ENCODE assay signal across 8 cellular contexts in the genomic region with DNA sequence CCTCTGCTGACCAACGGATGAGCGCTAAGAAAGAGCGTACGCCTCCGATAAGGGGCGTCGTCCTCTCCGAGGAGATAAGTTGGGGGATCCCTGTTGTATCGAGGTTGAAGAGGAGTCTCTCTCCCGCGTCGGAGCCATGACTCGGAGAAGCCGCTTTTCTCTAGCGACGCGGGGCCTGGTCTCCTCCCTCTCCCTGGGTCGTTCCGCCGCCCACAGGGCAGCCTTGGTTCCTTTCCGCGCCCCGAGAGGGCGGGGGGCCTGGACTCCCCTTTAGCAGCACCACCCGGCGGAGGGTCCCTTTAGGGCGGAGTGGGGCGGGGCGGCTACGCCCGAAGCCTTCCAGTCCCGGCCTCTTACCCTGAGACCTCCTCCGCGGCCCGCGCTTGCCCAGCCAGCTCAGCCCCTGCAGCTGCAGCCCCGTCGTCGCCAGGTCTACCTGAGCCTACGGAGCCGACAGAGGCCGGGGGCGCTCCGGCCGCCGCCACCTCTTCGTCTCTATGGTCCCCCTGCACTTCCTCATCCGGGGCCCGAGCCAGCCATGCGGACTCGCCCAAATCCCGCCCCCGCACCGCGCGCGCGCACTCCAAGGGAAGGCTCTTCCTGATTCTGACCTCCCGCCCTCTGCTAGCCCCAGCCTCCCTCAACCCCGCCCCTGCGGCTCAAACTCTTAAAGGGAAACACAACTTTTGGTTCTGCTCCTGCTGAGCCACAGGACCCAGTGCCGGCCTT. TPM values are rescaled to one million over a fixed set of nuclear protein-coding genes. Genes with fewer than 3 reads are reported as not detected.
DNase-seq lines count a peak whose midpoint lies in the region; ATAC-seq and TF ChIP-seq lines count a peak whose summit lies in the region.

A gene (minus strand): TSS at position 497 of the 729 bp plus-strand sequence. CDS start 11,272 bp downstream, outside the sequence.

- H3K4me1 ChIP-seq in lower lobe of right lung = peaks cover 39% of the 10 kb centered on the region

- intact Hi-C loops in lower lobe of right lung (cut with DNase I) = no loop called here

- H3K9me3 ChIP-seq in lower lobe of right lung = no peaks in the 10 kb centered on the region

- TF ChIP-seq CTCF in GM20000 (IDR thresholded peaks at IDR 0.05; ENCODE audit: extremely low read depth, missing control alignments) = no peak
- TF ChIP-seq CTCF in lower lobe of right lung (IDR thresholded peaks at IDR 0.05) = no peak

- peak within 1 kb of the TSS; percentile 99 for H3K4me3 ChIP-seq in lower lobe of right lung

- DNase-seq in CMK (ENCODE audit: low read depth) (peak; percentile 90), GM20000 (ENCODE audit: low spot score) (peak; percentile 93), HT-29 (ENCODE audit: low spot score) (peak; percentile 90), lower lobe of right lung (peak; percentile 100)
- DNase-seq in NK-92 treated with Interleukin-12 subunit alpha and Interleukin-12 subunit beta, amount 100 ng/mL, for 24 hours (lab: John Stamatoyannopoulos, UW) = peak; percentile 93
- DNase-seq in activated CD8-positive, alpha-beta memory T cell treated with anti-CD3 and anti-CD28 coated beads for 24 hours = peak; percentile 100
- DNase-seq in effector CD4-positive, alpha-beta T cell = peak; percentile 98
- DNase-seq in stimulated activated CD4-positive, alpha-beta T cell treated with anti-CD3 and anti-CD28 coated beads, TNF-alpha, amount 100 ng/mL, for 1 hour (ENCODE audit: low read depth in 3 of 3, low spot score in 1 of 3) = peak; percentile 92 to 100 (median 97)

- H3K27ac ChIP-seq in lower lobe of right lung = peak within 1 kb of the TSS; percentile 94

- ATAC-seq in lower lobe of right lung = peak; percentile 87 to 95

- no peaks in the 10 kb centered on the region for H3K27me3 ChIP-seq in lower lobe of right lung (ENCODE audit: low read depth)

- no peaks in the 10 kb centered on the region for H3K36me3 ChIP-seq in lower lobe of right lung

RNA-seq across cellular contexts. Expression of the gene that starts here (rescaled TPM):
- 5.3 and 6.9 TPM in 2 replicates for total RNA-seq in HT-29 (2014; rRNA removed; shearing (Covaris generic))
- total RNA-seq in lower lobe of right lung = 57.9 TPM

Comparison
In these comparisons a context has a peak if more than half of its experiments do, and no peak if none do; other contexts are left out.
1. Peak in every context shown above with its lines: DNase-seq, ATAC-seq, H3K4me3 ChIP-seq and H3K27ac ChIP-seq.